2 cellular contexts compared by ENCODE assay signal in genomic region chr7:148746139-148746538, GRCh38.
TF ChIP-seq lines count a peak whose summit lies in the region.

No MANE protein-coding gene starts in this region.

TF ChIP-seq in GM23338, 12 proteins besides CTCF, POLR2A, EP300 and RAD21:
- no peak for TF ChIP-seq EZH2phosphoT487 (IDR thresholded peaks at IDR 0.05; ENCODE audit: unreplicated experiment)
- TF ChIP-seq ZNF462 (CRISPR knock-in tag; IDR thresholded peaks at IDR 0.05), result no peak
- TF ChIP-seq NANOG (IDR thresholded peaks at IDR 0.05; ENCODE audit: borderline replicate concordance), result no peak
- TF ChIP-seq POLR2AphosphoS5 (IDR thresholded peaks at IDR 0.05; ENCODE audit: low read depth), result no peak
- no peak for TF ChIP-seq ZNF114 (CRISPR knock-in tag; IDR thresholded peaks at IDR 0.05)
- no peak for TF ChIP-seq JUNB (IDR thresholded peaks at IDR 0.05; ENCODE audit: unreplicated experiment)
- TF ChIP-seq ZNF331 (CRISPR knock-in tag; IDR thresholded peaks at IDR 0.05; ENCODE audit: low read depth), result no peak
- no peak for TF ChIP-seq STAT1 (IDR thresholded peaks at IDR 0.05; ENCODE audit: unreplicated experiment)
- TF ChIP-seq REST (IDR thresholded peaks at IDR 0.05; ENCODE audit: unreplicated experiment), result no peak
- TF ChIP-seq ETS1 (IDR thresholded peaks at IDR 0.05), result no peak
- no peak for TF ChIP-seq CREB1 (CRISPR knock-in tag; IDR thresholded peaks at IDR 0.05; ENCODE audit: low read depth)
- no peak for TF ChIP-seq EZH2 (IDR thresholded peaks at IDR 0.05; ENCODE audit: low read depth, unreplicated experiment)

TF ChIP-seq in K562, 482 proteins besides CTCF, POLR2A, EP300 and RAD21:
- no peak for TF ChIP-seq JUND (IDR thresholded peaks at IDR 0.05; ENCODE audit: borderline replicate concordance, low read depth, low read length)
- no peak for TF ChIP-seq JUND (tag; IDR thresholded peaks at IDR 0.05; ENCODE audit: borderline replicate concordance, low read depth, low read length)
- TF ChIP-seq SAFB2 (IDR thresholded peaks at IDR 0.05; ENCODE audit: borderline replicate concordance, low read depth, low read length, severe bottlenecking), result no peak
- no peak for TF ChIP-seq THRB (CRISPR knock-in tag; conservative IDR thresholded peaks at IDR 0.05)
- TF ChIP-seq ZNF507 (tag; conservative IDR thresholded peaks at IDR 0.05), result no peak
- no peak for TF ChIP-seq COPS2 (conservative IDR thresholded peaks at IDR 0.05)
- TF ChIP-seq ZFP91 (CRISPR knock-in tag; IDR thresholded peaks at IDR 0.05), result no peak
- TF ChIP-seq CAMTA2 (CRISPR knock-in tag; conservative IDR thresholded peaks at IDR 0.05), result no peak
- TF ChIP-seq HMGN3 (IDR thresholded peaks at IDR 0.05; ENCODE audit: borderline replicate concordance, extremely low read depth, insufficient read length, low read depth, low read length), result no peak
- TF ChIP-seq SIRT6 (IDR thresholded peaks at IDR 0.05; ENCODE audit: low read depth, low read length), result no peak
- TF ChIP-seq ZBTB49 (CRISPR knock-in tag; IDR thresholded peaks at IDR 0.05; ENCODE audit: borderline replicate concordance), result no peak
- no peak for TF ChIP-seq ZNF140 (CRISPR knock-in tag; IDR thresholded peaks at IDR 0.05)
- TF ChIP-seq IFI16 (CRISPR knock-in tag; IDR thresholded peaks at IDR 0.05), result no peak
- no peak for TF ChIP-seq EGR1 (conservative IDR thresholded peaks at IDR 0.05)
- no peak for TF ChIP-seq OTX1 (CRISPR knock-in tag; IDR thresholded peaks at IDR 0.05)
- TF ChIP-seq ZNF175 (CRISPR knock-in tag; IDR thresholded peaks at IDR 0.05; ENCODE audit: low read depth), result no peak
- no peak for TF ChIP-seq SAP30 (IDR thresholded peaks at IDR 0.05; ENCODE audit: borderline replicate concordance, insufficient read depth, low read depth, low read length, poor library complexity, severe bottlenecking)
- no peak for TF ChIP-seq ZSCAN29 (IDR thresholded peaks at IDR 0.05)
- TF ChIP-seq GTF2F1 (IDR thresholded peaks at IDR 0.05; ENCODE audit: low read depth, low read length), result no peak
- TF ChIP-seq DLX4 (CRISPR knock-in tag; IDR thresholded peaks at IDR 0.05), result no peak
